Comparison of ENCODE assay signal across 8 cellular contexts in genomic region chr11:118610220-118610772, GRCh38. TPM values are rescaled to one million over a fixed set of nuclear protein-coding genes. Genes with fewer than 3 reads are reported as not detected.
DNase-seq lines count a peak whose midpoint lies in the region; ATAC-seq and TF ChIP-seq lines count a peak whose summit lies in the region.

No MANE protein-coding gene starts in this region.

- no peak for ATAC-seq in central memory CD8-positive, alpha-beta T cell (replicated peaks; ENCODE audit: extremely low read depth, poor library complexity, severe bottlenecking)
- no peak for ATAC-seq in GM19463 (IDR thresholded peaks at IDR 0.05; ENCODE audit: unreplicated experiment)

- H3K4me1 Mint-ChIP-seq in central memory CD8-positive, alpha-beta T cell, result peaks cover 31% of the 10 kb centered on the region
- H3K4me1 Mint-ChIP-seq in type B pancreatic cell (ENCODE audit: unreplicated experiment), result peaks cover 43% of the 10 kb centered on the region

- H3K9me3 Mint-ChIP-seq in central memory CD8-positive, alpha-beta T cell, result no peaks in the 10 kb centered on the region
- H3K9me3 Mint-ChIP-seq in type B pancreatic cell, result no peaks in the 10 kb centered on the region

- TF ChIP-seq CTCF in type B pancreatic cell (conservative IDR thresholded peaks at IDR 0.05), result no peak

- H3K4me3 Mint-ChIP-seq in central memory CD8-positive, alpha-beta T cell, result peak overlapping the region; percentile 72
- peak overlapping the region; percentile 72 for H3K4me3 Mint-ChIP-seq in type B pancreatic cell

- peak overlapping the region; percentile 71 for H3K27ac Mint-ChIP-seq in central memory CD8-positive, alpha-beta T cell (ENCODE audit: low read depth)
- no peak overlapping the region for H3K27ac Mint-ChIP-seq in type B pancreatic cell

- peaks cover 8% of the 10 kb centered on the region for H3K36me3 Mint-ChIP-seq in central memory CD8-positive, alpha-beta T cell (ENCODE audit: insufficient read depth)
- no peaks in the 10 kb centered on the region for H3K36me3 Mint-ChIP-seq in type B pancreatic cell

- DNase-seq in activated effector memory CD4-positive, alpha-beta T cell treated with anti-CD3 and anti-CD28 coated beads, Interleukin-2, amount 50 U/mL, for 16 hours, result peak; percentile 64
- DNase-seq in activated effector memory CD4-positive, alpha-beta T cell treated with Interleukin-2 at 50 U/mL for 16 hours, result no peak
- no peak for DNase-seq in central memory CD8-positive, alpha-beta T cell (ENCODE audit: low spot score in 2 of 2)
- peak; percentile 89 for DNase-seq in mesenteric fat pad (ENCODE audit: low spot score)
- DNase-seq in type B pancreatic cell (ENCODE audit: extremely low spot score, unreplicated experiment), result no peak
- DNase-seq in GM03348 (ENCODE audit: low spot score), result no peak
- no peak for DNase-seq in stimulated activated CD4-positive, alpha-beta T cell treated with anti-CD3 and anti-CD28 coated beads, Interleukin-4, amount 100 ng/mL, for 24 hours

- no peaks in the 10 kb centered on the region for H3K27me3 Mint-ChIP-seq in central memory CD8-positive, alpha-beta T cell
- peaks cover 42% of the 10 kb centered on the region for H3K27me3 Mint-ChIP-seq in type B pancreatic cell

RNA-seq across cellular contexts. Expression of gene PHLDB1, which starts 2.9 kb away (rescaled TPM):
- total RNA-seq in mesenteric fat pad, result 562 TPM
- 21.2 and 63.1 TPM in 2 replicates for total RNA-seq in type B pancreatic cell (ENCODE audit: low replicate concordance)

RNA-seq across cellular contexts. Expression of gene ARCN1, which starts 38.1 kb away (rescaled TPM):
- 176 TPM for total RNA-seq in mesenteric fat pad
- total RNA-seq in type B pancreatic cell (ENCODE audit: low replicate concordance), result 139 and 175 TPM in 2 replicates

RNA-seq across cellular contexts. Expression of gene IFT46, which starts 44.6 kb away (rescaled TPM):
- total RNA-seq in mesenteric fat pad, result 11.4 TPM
- total RNA-seq in type B pancreatic cell (ENCODE audit: low replicate concordance), result 18.9 and 28.7 TPM in 2 replicates

Comparison
In these comparisons a context has a peak if more than half of its experiments do, and no peak if none do; other contexts are left out.
1. DNase-seq: peak in activated effector memory CD4-positive, alpha-beta T cell treated with anti-CD3 and anti-CD28 coated beads, Interleukin-2, amount 50 U/mL, for 16 hours (single experiment) and mesenteric fat pad (single experiment); none in activated effector memory CD4-positive, alpha-beta T cell treated with Interleukin-2 at 50 U/mL for 16 hours (single experiment), central memory CD8-positive, alpha-beta T cell (0 of 2), type B pancreatic cell (single experiment), GM03348 (single experiment) and stimulated activated CD4-positive, alpha-beta T cell treated with anti-CD3 and anti-CD28 coated beads, Interleukin-4, amount 100 ng/mL, for 24 hours (single experiment).